In the genomic region with DNA sequence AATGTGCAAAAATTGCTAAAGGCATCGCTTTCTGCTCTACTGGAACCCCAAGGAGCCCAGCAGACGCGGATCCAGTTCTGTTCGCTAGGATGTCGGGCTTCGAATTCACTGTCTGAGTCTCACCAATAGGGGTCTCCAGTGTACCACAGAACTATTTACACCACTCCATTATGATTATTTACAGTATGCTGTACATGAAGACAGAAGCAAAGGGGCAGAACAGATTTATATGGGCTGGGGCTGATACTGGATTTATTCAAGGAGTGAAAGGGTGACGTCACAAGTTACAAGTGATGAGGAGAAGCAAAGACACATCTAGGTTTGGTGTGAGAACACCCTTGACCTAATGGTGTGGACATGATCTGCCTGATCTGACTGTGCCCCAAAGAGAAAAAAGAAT, we compare ENCODE assay signal across 9 cellular contexts.
DNase-seq lines count a peak whose midpoint lies in the region; ATAC-seq lines count a peak whose summit lies in the region.
"Had no signal": no experiment of that assay in that cellular context is flagged by ENCODE, and none has a peak within 500 bp of the region (broad histone marks: within the 10 kb centered on the region; RNA-seq: fewer than 3 reads in every experiment).

No MANE protein-coding gene starts in this region.

- no peak overlapping the region for H3K14ac ChIP-seq in neuronal stem cell (ENCODE audit: low read length)

- no peaks in the 10 kb centered on the region for H3K36me3 ChIP-seq in neuronal stem cell (replicated peaks in 1 of 2; ENCODE audit: control insufficient read depth in 2 of 2, insufficient read depth in 2 of 2, low read length in 2 of 2)

- no peak overlapping the region for H2AK5ac ChIP-seq in neuronal stem cell (ENCODE audit: low read depth, low read length)

- CTCF ChIA-PET in activated CD8-positive, alpha-beta memory T cell treated with anti-CD3 and anti-CD28 coated beads, Interleukin-2, amount 10 ng/mL, durations not matched to agents 7 days and 5 days (lab: Charles Lee), result interaction anchor here (2.3 kb wide), 1 partner anchor 730 kb away, joined by 8 read pairs; no protein-coding TSS in a partner anchor

- H3K23ac ChIP-seq in neuronal stem cell (ENCODE audit: low read depth, low read length, poor library complexity), result no peak overlapping the region

- ATAC-seq in activated CD8-positive, alpha-beta memory T cell treated with anti-CD3 and anti-CD28 coated beads, Interleukin-2, amount 10 ng/mL, durations not matched to agents 7 days and 5 days, result peak; percentile 79
- peak; percentile 78 for ATAC-seq in HG02642 (IDR thresholded peaks at IDR 0.05; ENCODE audit: poor library complexity, unreplicated experiment)
- ATAC-seq in T-helper 17 cell, result peak; percentile 56

- DNase-seq in activated CD8-positive, alpha-beta memory T cell treated with anti-CD3 and anti-CD28 coated beads, Interleukin-2, amount 10 ng/mL, durations not matched to agents 7 days and 5 days, result no peak
- no peak for DNase-seq in activated CD8-positive, alpha-beta memory T cell treated with anti-CD3 and anti-CD28 coated beads, Interleukin-2, amount 50 U/mL, for 48 hours
- DNase-seq in NCI-H146 (lab: John Stamatoyannopoulos, UW), result peak; percentile 70
- no peak for DNase-seq in T-helper 17 cell
- peak; percentile 53 for DNase-seq in fibroblast of peridontal ligament (ENCODE audit: extremely low read depth)
- DNase-seq in neuronal stem cell (ENCODE audit: low spot score), result peak; percentile 41
- no peak for DNase-seq in activated CD4-positive, CD25-positive, alpha-beta regulatory T cell (lab: John Stamatoyannopoulos, UW)

- H3K9me3 ChIP-seq in T-helper 17 cell (ENCODE audit: control insufficient read depth, low read length, poor library complexity, severe bottlenecking) (no peaks in the 10 kb centered on the region), neuronal stem cell (replicated peaks in 1 of 2; ENCODE audit: control insufficient read depth in 2 of 2, insufficient read depth in 1 of 2, low read depth in 1 of 2, low read length in 2 of 2) (no peaks in the 10 kb centered on the region)

- H2BK5ac ChIP-seq in neuronal stem cell (ENCODE audit: low read length), result no peak overlapping the region

- H3K27ac Mint-ChIP-seq in activated CD8-positive, alpha-beta memory T cell treated with anti-CD3 and anti-CD28 coated beads, Interleukin-2, amount 10 ng/mL, durations not matched to agents 7 days and 5 days, result no peak overlapping the region
- no peak overlapping the region for H3K27ac Mint-ChIP-seq in T-helper 17 cell
- H3K27ac Mint-ChIP-seq: activated naive CD4-positive, alpha-beta T cell treated with anti-CD3 and anti-CD28 coated beads, Interleukin-2, amount 50 U/mL, for 72 hours had no signal

- H4K8ac ChIP-seq in neuronal stem cell (ENCODE audit: low read depth, low read length), result no peak overlapping the region

- no peak overlapping the region for H3K4me3 Mint-ChIP-seq in activated CD8-positive, alpha-beta memory T cell treated with anti-CD3 and anti-CD28 coated beads, Interleukin-2, amount 10 ng/mL, durations not matched to agents 7 days and 5 days
- H3K4me3 Mint-ChIP-seq in T-helper 17 cell, result no peak overlapping the region

- no peak overlapping the region for H3K18ac ChIP-seq in neuronal stem cell (ENCODE audit: low read length)

- H3K9me3 Mint-ChIP-seq in activated CD8-positive, alpha-beta memory T cell treated with anti-CD3 and anti-CD28 coated beads, Interleukin-2, amount 10 ng/mL, durations not matched to agents 7 days and 5 days (ENCODE audit: low read depth), result no peaks in the 10 kb centered on the region
- H3K9me3 Mint-ChIP-seq: activated naive CD4-positive, alpha-beta T cell treated with anti-CD3 and anti-CD28 coated beads, Interleukin-2, amount 50 U/mL, for 72 hours had no signal

- H3K36me3 Mint-ChIP-seq in activated CD8-positive, alpha-beta memory T cell treated with anti-CD3 and anti-CD28 coated beads, Interleukin-2, amount 10 ng/mL, durations not matched to agents 7 days and 5 days, result no peaks in the 10 kb centered on the region
- no peaks in the 10 kb centered on the region for H3K36me3 Mint-ChIP-seq in T-helper 17 cell (ENCODE audit: low read depth)
- H3K36me3 Mint-ChIP-seq: activated naive CD4-positive, alpha-beta T cell treated with anti-CD3 and anti-CD28 coated beads, Interleukin-2, amount 50 U/mL, for 72 hours had no signal

- H3K79me1 ChIP-seq in neuronal stem cell (ENCODE audit: low read depth, low read length), result no peaks in the 10 kb centered on the region

- H2AFZ ChIP-seq in neuronal stem cell (ENCODE audit: low read length), result no peak overlapping the region

- no peak overlapping the region for H3K9ac ChIP-seq in neuronal stem cell (ENCODE audit: low read depth, low read length, poor library complexity)

- H3K27ac ChIP-seq in neuronal stem cell (replicated peaks; ENCODE audit: low read length), result no peak overlapping the region

- no CpG with 5 or more reads among the region's 7 CpGs for WGBS in neuronal stem cell (ENCODE audit: extremely low coverage in 2 of 2, insufficient read length in 2 of 2, insufficient replicate concordance in 1 of 2), 2 donors

- no peak overlapping the region for H3K4me2 ChIP-seq in neuronal stem cell (ENCODE audit: insufficient read depth, low read length, poor library complexity, severe bottlenecking)

- H3K4me1 Mint-ChIP-seq in activated CD8-positive, alpha-beta memory T cell treated with anti-CD3 and anti-CD28 coated beads, Interleukin-2, amount 10 ng/mL, durations not matched to agents 7 days and 5 days, result no peaks in the 10 kb centered on the region
- peaks cover 2% of the 10 kb centered on the region for H3K4me1 Mint-ChIP-seq in T-helper 17 cell

- H2BK120ac ChIP-seq in neuronal stem cell (ENCODE audit: low read depth, low read length), result no peak overlapping the region

- H2BK12ac ChIP-seq in neuronal stem cell (ENCODE audit: low read length), result no peak overlapping the region

- H3K27me3 Mint-ChIP-seq in activated CD8-positive, alpha-beta memory T cell treated with anti-CD3 and anti-CD28 coated beads, Interleukin-2, amount 10 ng/mL, durations not matched to agents 7 days and 5 days, result peaks cover 44% of the 10 kb centered on the region
- H3K27me3 Mint-ChIP-seq in T-helper 17 cell, result peaks cover 45% of the 10 kb centered on the region

- no peak overlapping the region for H2BK15ac ChIP-seq in neuronal stem cell (ENCODE audit: low read length)

- H3K4me1 ChIP-seq in neuronal stem cell (ENCODE audit: control insufficient read depth in 2 of 2, insufficient read depth in 1 of 2, low read depth in 1 of 2, low read length in 2 of 2), result no peaks in the 10 kb centered on the region

- no peak overlapping the region for H3K4ac ChIP-seq in neuronal stem cell (ENCODE audit: low read length)

- H3K4me3 ChIP-seq in neuronal stem cell (ENCODE audit: low read length in 2 of 2), result no peak overlapping the region

- H3K27me3 ChIP-seq in neuronal stem cell (ENCODE audit: control insufficient read depth in 3 of 3, insufficient read depth in 3 of 3, low read depth in 1 of 3, low read length in 3 of 3), result peaks cover 0 to 30% (median 0%) of the 10 kb centered on the region in 3 experiments

- no peak overlapping the region for H4K91ac ChIP-seq in neuronal stem cell (ENCODE audit: low read depth, low read length, poor library complexity)

Comparison
In these comparisons a context has a peak if more than half of its experiments do, and no peak if none do; other contexts are left out.
1. DNase-seq: peak in NCI-H146 (single experiment), fibroblast of peridontal ligament (single experiment) and neuronal stem cell (single experiment); none in activated CD8-positive, alpha-beta memory T cell treated with anti-CD3 and anti-CD28 coated beads, Interleukin-2, amount 10 ng/mL, durations not matched to agents 7 days and 5 days (single experiment), activated CD8-positive, alpha-beta memory T cell treated with anti-CD3 and anti-CD28 coated beads, Interleukin-2, amount 50 U/mL, for 48 hours (single experiment), T-helper 17 cell (0 of 3) and activated CD4-positive, CD25-positive, alpha-beta regulatory T cell (0 of 4).
2. Peak in every context shown above with its lines, with median percentiles within 50 percentile points of each other: ATAC-seq.